Comparison of ENCODE assay signal across 8 cellular contexts in genomic region chr7:151520419-151521229, GRCh38. TPM values are rescaled to one million over a fixed set of nuclear protein-coding genes. Genes with fewer than 3 reads are reported as not detected.
DNase-seq lines count a peak whose midpoint lies in the region; ATAC-seq and TF ChIP-seq lines count a peak whose summit lies in the region.

No MANE protein-coding gene starts in this region.

- DNase-seq in GM06990 (ENCODE audit: extremely low read depth, insufficient read length): peak; percentile 29
- DNase-seq in LNCaP clone FGC (ENCODE audit: low read depth): no peak
- peak; percentile 39 for DNase-seq in activated T-cell treated with anti-CD3 and anti-CD28 coated beads for 48 hours (ENCODE audit: low read depth)
- DNase-seq in erythroblast (lab: John Stamatoyannopoulos, UW): peak; percentile 62 to 72
- peak in 9 of 10 donors; percentile 18 to 72 (median 36) for DNase-seq in naive thymus-derived CD8-positive, alpha-beta T cell
- no peak for DNase-seq in NCI-H187 (lab: John Stamatoyannopoulos, UW)

- peak overlapping the region; percentile 86 to 98 (median 92) for H3K4me3 Mint-ChIP-seq in naive thymus-derived CD8-positive, alpha-beta T cell

- H3K36me3 ChIP-seq in GM06990 (ENCODE audit: control insufficient read depth, insufficient read depth, low read length): no peaks in the 10 kb centered on the region
- no peaks in the 10 kb centered on the region for H3K36me3 ChIP-seq in subcutaneous abdominal adipose tissue (ENCODE audit: control insufficient read depth in 5 of 5, insufficient read depth in 5 of 5, low read length in 5 of 5)

- peak overlapping the region; percentile 51 for H3K4me3 ChIP-seq in GM06990 (replicated peaks; ENCODE audit: low read depth, low read length)
- H3K4me3 ChIP-seq in LNCaP clone FGC (ENCODE audit: low read depth, low read length): peak overlapping the region; percentile 87
- H3K4me3 ChIP-seq in subcutaneous abdominal adipose tissue (ENCODE audit: low read depth in 1 of 5, low read length in 5 of 5): peak overlapping the region; percentile 64 to 76 (median 72)

- peaks cover 21 to 39% (median 32%) of the 10 kb centered on the region in 4 donors for H3K4me1 Mint-ChIP-seq in naive thymus-derived CD8-positive, alpha-beta T cell

- TF ChIP-seq CTCF in GM06990 (IDR thresholded peaks at IDR 0.05; ENCODE audit: insufficient read depth, low read length, poor library complexity, severe bottlenecking) (no peak), LNCaP clone FGC (IDR thresholded peaks at IDR 0.05; ENCODE audit: control insufficient read depth, extremely low read depth, insufficient read depth) (no peak)

- no peaks in the 10 kb centered on the region for H3K27me3 ChIP-seq in GM06990 (replicated peaks; ENCODE audit: control insufficient read depth, insufficient read depth, low read length)
- H3K27me3 ChIP-seq in subcutaneous abdominal adipose tissue (ENCODE audit: control insufficient read depth in 5 of 5, insufficient read depth in 4 of 5, low read length in 5 of 5): no peaks in the 10 kb centered on the region

- TF ChIP-seq POLR2A in erythroblast (IDR thresholded peaks at IDR 0.05; ENCODE audit: low read length): no peak

- H3K27ac Mint-ChIP-seq in naive thymus-derived CD8-positive, alpha-beta T cell: peak overlapping the region; percentile 70 to 99 (median 96)

- H3K9me3 Mint-ChIP-seq in naive thymus-derived CD8-positive, alpha-beta T cell: peaks cover 0 to 2% (median 0%) of the 10 kb centered on the region in 9 donors

- peak in 1 of 2 donors; percentile 5 for ATAC-seq in naive thymus-derived CD8-positive, alpha-beta T cell
- ATAC-seq in GM19328 (IDR thresholded peaks at IDR 0.05; ENCODE audit: unreplicated experiment): no peak

- no peaks in the 10 kb centered on the region for H3K36me3 Mint-ChIP-seq in naive thymus-derived CD8-positive, alpha-beta T cell

- H3K4me1 ChIP-seq in subcutaneous abdominal adipose tissue (ENCODE audit: control insufficient read depth in 5 of 5, insufficient read depth in 5 of 5, low read length in 5 of 5): peaks cover 5 to 40% (median 30%) of the 10 kb centered on the region in 5 donors

- H3K27me3 Mint-ChIP-seq in naive thymus-derived CD8-positive, alpha-beta T cell: peaks cover 0 to 4% (median 0%) of the 10 kb centered on the region in 5 donors

- peak overlapping the region; percentile 91 for H3K27ac ChIP-seq in subcutaneous abdominal adipose tissue (ENCODE audit: low read depth, low read length)

- peak overlapping the region in 4 of 5 donors; percentile 67 to 78 (median 72) for H3K9ac ChIP-seq in subcutaneous abdominal adipose tissue (ENCODE audit: low read length in 5 of 5)

- no peaks in the 10 kb centered on the region for H3K9me3 ChIP-seq in subcutaneous abdominal adipose tissue (ENCODE audit: control insufficient read depth in 5 of 5, low read length in 5 of 5)

- POLR2A ChIA-PET in naive thymus-derived CD8-positive, alpha-beta T cell (lab: Charles Lee): interaction anchor here (0.7 to 2.3 kb wide), 6 partner anchors 9 to 507 kb away, joined by 3 to 21 read pairs (median 6); partner anchors contain the start of gene PRKAG2

RNA-seq across cellular contexts. Expression of gene RHEB, which starts 0.9 kb away (rescaled TPM):
- 10 to 100 TPM; 31.2 to 33.7 TPM for total RNA-seq in naive thymus-derived CD8-positive, alpha-beta T cell
- 10 to 100 TPM; 43.7 to 48.8 (median 48.6) TPM for polyA plus RNA-seq in naive thymus-derived CD8-positive, alpha-beta T cell

Comparison
In these comparisons a context has a peak if more than half of its experiments do, and no peak if none do; other contexts are left out.
1. DNase-seq: peak in GM06990 (single experiment), activated T-cell treated with anti-CD3 and anti-CD28 coated beads for 48 hours (single experiment), erythroblast (2 of 2) and naive thymus-derived CD8-positive, alpha-beta T cell (9 of 10); none in LNCaP clone FGC (single experiment) and NCI-H187 (0 of 2).
2. Peak in every context shown above with its lines, with median percentiles within 50 percentile points of each other: H3K4me3 ChIP-seq.